In the genomic region with DNA sequence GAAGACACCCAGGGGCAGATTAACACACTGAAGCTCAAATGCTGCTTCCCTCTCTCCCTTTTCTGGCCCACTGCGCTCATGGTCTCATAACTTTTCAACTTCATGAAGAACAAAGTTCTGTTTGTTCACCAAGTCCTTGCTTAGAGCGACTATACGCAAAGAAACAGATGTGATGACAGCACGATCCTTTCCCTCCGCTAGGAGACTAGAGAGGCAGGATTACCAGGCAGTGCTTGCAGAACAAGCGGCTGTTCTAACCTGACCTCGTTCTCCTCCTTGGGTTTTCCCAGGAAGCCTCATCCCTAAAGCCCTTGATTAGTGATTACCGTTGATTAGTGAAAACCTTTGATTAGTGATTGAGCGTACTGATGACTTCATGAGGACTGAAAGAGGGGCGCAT, we compare ENCODE assay signal across 2 cellular contexts.
TF ChIP-seq lines count a peak whose summit lies in the region.

No MANE protein-coding gene starts in this region.

TF ChIP-seq in GM23338, 12 proteins besides CTCF, POLR2A, EP300 and RAD21:
- TF ChIP-seq, protein P1, sequence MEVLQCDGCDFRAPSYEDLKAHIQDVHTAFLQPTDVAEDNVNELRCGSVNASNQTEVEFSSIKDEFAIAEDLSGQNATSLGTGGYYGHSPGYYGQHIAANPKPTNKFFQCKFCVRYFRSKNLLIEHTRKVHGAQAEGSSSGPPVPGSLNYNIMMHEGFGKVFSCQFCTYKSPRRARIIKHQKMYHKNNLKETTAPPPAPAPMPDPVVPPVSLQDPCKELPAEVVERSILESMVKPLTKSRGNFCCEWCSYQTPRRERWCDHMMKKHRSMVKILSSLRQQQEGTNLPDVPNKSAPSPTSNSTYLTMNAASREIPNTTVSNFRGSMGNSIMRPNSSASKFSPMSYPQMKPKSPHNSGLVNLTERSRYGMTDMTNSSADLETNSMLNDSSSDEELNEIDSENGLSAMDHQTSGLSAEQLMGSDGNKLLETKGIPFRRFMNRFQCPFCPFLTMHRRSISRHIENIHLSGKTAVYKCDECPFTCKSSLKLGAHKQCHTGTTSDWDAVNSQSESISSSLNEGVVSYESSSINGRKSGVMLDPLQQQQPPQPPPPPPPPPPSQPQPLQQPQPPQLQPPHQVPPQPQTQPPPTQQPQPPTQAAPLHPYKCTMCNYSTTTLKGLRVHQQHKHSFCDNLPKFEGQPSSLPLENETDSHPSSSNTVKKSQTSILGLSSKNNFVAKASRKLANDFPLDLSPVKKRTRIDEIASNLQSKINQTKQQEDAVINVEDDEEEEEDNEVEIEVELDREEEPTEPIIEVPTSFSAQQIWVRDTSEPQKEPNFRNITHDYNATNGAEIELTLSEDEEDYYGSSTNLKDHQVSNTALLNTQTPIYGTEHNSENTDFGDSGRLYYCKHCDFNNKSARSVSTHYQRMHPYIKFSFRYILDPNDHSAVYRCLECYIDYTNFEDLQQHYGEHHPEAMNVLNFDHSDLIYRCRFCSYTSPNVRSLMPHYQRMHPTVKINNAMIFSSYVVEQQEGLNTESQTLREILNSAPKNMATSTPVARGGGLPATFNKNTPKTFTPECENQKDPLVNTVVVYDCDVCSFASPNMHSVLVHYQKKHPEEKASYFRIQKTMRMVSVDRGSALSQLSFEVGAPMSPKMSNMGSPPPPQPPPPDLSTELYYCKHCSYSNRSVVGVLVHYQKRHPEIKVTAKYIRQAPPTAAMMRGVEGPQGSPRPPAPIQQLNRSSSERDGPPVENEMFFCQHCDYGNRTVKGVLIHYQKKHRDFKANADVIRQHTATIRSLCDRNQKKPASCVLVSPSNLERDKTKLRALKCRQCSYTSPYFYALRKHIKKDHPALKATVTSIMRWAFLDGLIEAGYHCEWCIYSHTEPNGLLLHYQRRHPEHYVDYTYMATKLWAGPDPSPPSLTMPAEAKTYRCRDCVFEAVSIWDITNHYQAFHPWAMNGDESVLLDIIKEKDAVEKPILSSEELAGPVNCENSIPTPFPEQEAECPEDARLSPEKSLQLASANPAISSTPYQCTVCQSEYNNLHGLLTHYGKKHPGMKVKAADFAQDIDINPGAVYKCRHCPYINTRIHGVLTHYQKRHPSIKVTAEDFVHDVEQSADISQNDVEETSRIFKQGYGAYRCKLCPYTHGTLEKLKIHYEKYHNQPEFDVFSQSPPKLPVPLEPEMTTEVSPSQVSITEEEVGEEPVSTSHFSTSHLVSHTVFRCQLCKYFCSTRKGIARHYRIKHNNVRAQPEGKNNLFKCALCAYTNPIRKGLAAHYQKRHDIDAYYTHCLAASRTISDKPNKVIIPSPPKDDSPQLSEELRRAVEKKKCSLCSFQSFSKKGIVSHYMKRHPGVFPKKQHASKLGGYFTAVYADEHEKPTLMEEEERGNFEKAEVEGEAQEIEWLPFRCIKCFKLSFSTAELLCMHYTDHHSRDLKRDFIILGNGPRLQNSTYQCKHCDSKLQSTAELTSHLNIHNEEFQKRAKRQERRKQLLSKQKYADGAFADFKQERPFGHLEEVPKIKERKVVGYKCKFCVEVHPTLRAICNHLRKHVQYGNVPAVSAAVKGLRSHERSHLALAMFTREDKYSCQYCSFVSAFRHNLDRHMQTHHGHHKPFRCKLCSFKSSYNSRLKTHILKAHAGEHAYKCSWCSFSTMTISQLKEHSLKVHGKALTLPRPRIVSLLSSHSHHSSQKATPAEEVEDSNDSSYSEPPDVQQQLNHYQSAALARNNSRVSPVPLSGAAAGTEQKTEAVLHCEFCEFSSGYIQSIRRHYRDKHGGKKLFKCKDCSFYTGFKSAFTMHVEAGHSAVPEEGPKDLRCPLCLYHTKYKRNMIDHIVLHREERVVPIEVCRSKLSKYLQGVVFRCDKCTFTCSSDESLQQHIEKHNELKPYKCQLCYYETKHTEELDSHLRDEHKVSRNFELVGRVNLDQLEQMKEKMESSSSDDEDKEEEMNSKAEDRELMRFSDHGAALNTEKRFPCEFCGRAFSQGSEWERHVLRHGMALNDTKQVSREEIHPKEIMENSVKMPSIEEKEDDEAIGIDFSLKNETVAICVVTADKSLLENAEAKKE (CRISPR knock-in tag; IDR thresholded peaks at IDR 0.05) = no peak

TF ChIP-seq in H1, 55 proteins besides CTCF, POLR2A, EP300 and RAD21 (continued from another document):
- no peak for TF ChIP-seq PHF8 (conservative IDR thresholded peaks at IDR 0.05; ENCODE audit: low read depth, low read length)
TF ChIP-seq in H1: peak in this region for 0.
